Comparison of ENCODE assay signal across 10 cellular contexts in the genomic region with DNA sequence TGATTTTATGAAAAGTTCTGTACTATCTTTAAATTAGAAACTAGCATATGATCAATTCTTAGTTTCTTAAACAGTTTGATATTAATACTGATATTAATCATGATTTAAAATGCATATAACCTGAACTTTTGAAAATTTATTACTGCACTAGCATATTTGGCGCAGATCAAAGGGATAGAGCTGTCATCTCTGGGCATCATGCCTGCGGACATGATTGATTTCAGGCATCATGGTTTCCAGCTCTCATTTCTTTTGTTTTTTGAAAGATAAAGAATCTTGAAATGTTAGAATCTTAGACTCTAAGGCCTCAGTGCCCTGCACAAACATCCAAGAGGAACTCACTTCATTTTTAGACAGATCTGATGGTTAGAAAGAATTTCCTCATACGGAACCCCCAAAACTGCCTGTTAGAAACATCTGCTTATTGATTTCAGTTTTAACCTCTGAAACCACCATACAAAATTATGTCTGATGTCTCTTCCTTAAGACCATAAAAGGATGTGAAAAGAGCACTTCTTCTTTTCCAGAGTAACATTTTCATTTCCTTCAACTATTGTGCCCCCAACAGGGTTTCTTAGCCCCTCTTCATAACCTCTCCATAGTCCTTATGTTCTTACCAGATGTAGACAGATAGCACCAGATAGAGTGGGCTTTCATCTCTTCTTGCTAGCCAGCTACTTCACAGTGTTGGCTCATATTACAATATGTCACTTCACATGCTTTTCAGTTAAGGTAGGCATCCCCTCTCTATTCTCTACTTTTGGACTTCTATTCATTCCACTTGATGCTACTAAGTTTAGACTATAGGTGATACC.
A peak's percentile ranks its signal among the peaks of the same experiment; 100 is the strongest.
DNase-seq lines count a peak whose midpoint lies in the region; ATAC-seq and TF ChIP-seq lines count a peak whose summit lies in the region.
"Had no signal": no experiment of that assay in that cellular context is flagged by ENCODE, and none has a peak within 500 bp of the region (broad histone marks: within the 10 kb centered on the region; RNA-seq: fewer than 3 reads in every experiment).

No MANE protein-coding gene starts in this region.

- TF ChIP-seq CTCF in ascending aorta (IDR thresholded peaks at IDR 0.05) (no peak), RWPE1 (conservative IDR thresholded peaks at IDR 0.05; ENCODE audit: low read depth) (no peak)

- H3K27ac Mint-ChIP-seq in activated naive CD8-positive, alpha-beta T cell treated with anti-CD3 and anti-CD28 coated beads for 36 hours = peak overlapping the region; percentile 51
- no peak overlapping the region for H3K27ac Mint-ChIP-seq in T-cell

- CTCF ChIA-PET in RWPE1 (lab: Yijun Ruan, JAX) = interaction anchor here (0.6 kb wide), 1 partner anchor 119 kb away, joined by 3 read pairs; no protein-coding TSS in a partner anchor
- CTCF ChIA-PET in T-cell (lab: Charles Lee) = interaction anchor here (0.6 to 1.1 kb wide), 3 partner anchors 27 to 403 kb away, joined by 3 to 8 read pairs (median 3); no protein-coding TSS in a partner anchor

- H3K36me3 Mint-ChIP-seq in activated naive CD8-positive, alpha-beta T cell treated with anti-CD3 and anti-CD28 coated beads for 36 hours = peaks cover 6% of the 10 kb centered on the region
- peaks cover 3% of the 10 kb centered on the region for H3K36me3 Mint-ChIP-seq in T-cell

- H3K27ac ChIP-seq in ascending aorta (no peak overlapping the region), RWPE1 (no peak overlapping the region)
- H3K27ac ChIP-seq: cardiac muscle cell had no signal

- H3K4me3 ChIP-seq in ascending aorta = no peak overlapping the region
- H3K4me3 ChIP-seq: cardiac muscle cell had no signal

- no peak for DNase-seq in activated naive CD8-positive, alpha-beta T cell treated with anti-CD3 and anti-CD28 coated beads for 36 hours
- DNase-seq in GM19238 (ENCODE audit: insufficient read length, low spot score) = no peak
- DNase-seq in ascending aorta (ENCODE audit: low spot score in 2 of 2) = no peak
- no peak for DNase-seq in RWPE1 (ENCODE audit: low spot score)
- DNase-seq in T-cell = no peak
- DNase-seq: NCI-H2081 had no signal

- H3K27me3 ChIP-seq in ascending aorta = no peaks in the 10 kb centered on the region
- H3K27me3 ChIP-seq: cardiac muscle cell had no signal

- intact Hi-C loops in ascending aorta (cut with DNase I) = no loop called here

- H3K4me1 Mint-ChIP-seq in activated naive CD8-positive, alpha-beta T cell treated with anti-CD3 and anti-CD28 coated beads for 36 hours = peaks cover 46% of the 10 kb centered on the region
- peaks cover 41 to 48% (median 41%) of the 10 kb centered on the region in 3 donors for H3K4me1 Mint-ChIP-seq in T-cell

- no peaks in the 10 kb centered on the region for H3K9me3 ChIP-seq in ascending aorta

- POLR2A ChIA-PET in RWPE1 (lab: Yijun Ruan, JAX; ENCODE audit: low non-redundant PET) (no interaction called here), T-cell (lab: Charles Lee) (interaction anchor here in 1 of 2 donors (0.6 kb wide), 1 partner anchor 499 kb away, joined by 4 read pairs; no protein-coding TSS in a partner anchor)

- no peaks in the 10 kb centered on the region for H3K9me3 Mint-ChIP-seq in activated naive CD8-positive, alpha-beta T cell treated with anti-CD3 and anti-CD28 coated beads for 36 hours
- H3K9me3 Mint-ChIP-seq in T-cell = no peaks in the 10 kb centered on the region

- H3K4me3 Mint-ChIP-seq in activated naive CD8-positive, alpha-beta T cell treated with anti-CD3 and anti-CD28 coated beads for 36 hours = no peak overlapping the region
- H3K4me3 Mint-ChIP-seq in T-cell = no peak overlapping the region

- no peaks in the 10 kb centered on the region for H3K4me1 ChIP-seq in ascending aorta

- ATAC-seq in GM18861 (IDR thresholded peaks at IDR 0.05; ENCODE audit: unreplicated experiment) (peak; percentile 95), GM21723 (IDR thresholded peaks at IDR 0.05; ENCODE audit: unreplicated experiment) (peak; percentile 95), HG03442 (IDR thresholded peaks at IDR 0.05; ENCODE audit: unreplicated experiment) (peak; percentile 89), T-cell (replicated peaks in 1 of 4) (no peak)

- H3K36me3 ChIP-seq in ascending aorta = no peaks in the 10 kb centered on the region
- H3K36me3 ChIP-seq: cardiac muscle cell had no signal

- H3K27me3 Mint-ChIP-seq in activated naive CD8-positive, alpha-beta T cell treated with anti-CD3 and anti-CD28 coated beads for 36 hours = no peaks in the 10 kb centered on the region
- no peaks in the 10 kb centered on the region for H3K27me3 Mint-ChIP-seq in T-cell

Comparison
In these comparisons a context has a peak if more than half of its experiments do, and no peak if none do; other contexts are left out.
1. ATAC-seq: peak in GM18861 (single experiment), GM21723 (single experiment) and HG03442 (single experiment); none in T-cell (0 of 4).